In genomic region chr17:29024456-29024952, GRCh38 we compare ENCODE assay signal across 38 cellular contexts. TPM values are rescaled to one million over a fixed set of nuclear protein-coding genes. Genes with fewer than 3 reads are reported as not detected.
"Had no signal": no experiment of that assay in that cellular context is flagged by ENCODE, and none has a peak within 500 bp of the region (broad histone marks: within the 10 kb centered on the region; RNA-seq: fewer than 3 reads in every experiment).

No MANE protein-coding gene starts in this region.

- ATAC-seq: activated CD4-positive, alpha-beta T cell treated with anti-CD3 and anti-CD28 coated beads for 36 hours; activated CD4-positive, CD25-positive, alpha-beta regulatory T cell treated with anti-CD3 and anti-CD28 coated beads, Interleukin-2, amount 50 U/mL, for 24 hours; activated CD8-positive, alpha-beta T cell treated with anti-CD3 and anti-CD28 coated beads for 36 hours; activated naive CD4-positive, alpha-beta T cell treated with anti-CD3 and anti-CD28 coated beads, Interleukin-2, amount 50 U/mL, for 72 hours; activated T-cell treated with anti-CD3 and anti-CD28 coated beads, Interleukin-2, amount 50 U/mL, for 4 hours; activated T-cell treated with anti-CD3 and anti-CD28 coated beads, Interleukin-2, amount 50 U/mL, for 72 hours; activated T-helper 17 cell treated with anti-CD3 and anti-CD28 coated beads, Interleukin-2, amount 50 U/mL, for 72 hours; body of pancreas had no signal

- H3K27ac Mint-ChIP-seq: activated CD4-positive, alpha-beta memory T cell treated with anti-CD3 and anti-CD28 coated beads for 36 hours; activated CD4-positive, alpha-beta T cell treated with anti-CD3 and anti-CD28 coated beads for 36 hours; activated CD4-positive, alpha-beta T cell treated with anti-CD3 and anti-CD28 coated beads, Interleukin-2, amount 10 ng/mL, durations not matched to agents 24 days and 14 days; activated CD8-positive, alpha-beta T cell treated with anti-CD3 and anti-CD28 coated beads for 36 hours; activated naive CD4-positive, alpha-beta T cell treated with anti-CD3 and anti-CD28 coated beads for 36 hours; activated naive CD8-positive, alpha-beta T cell treated with anti-CD3 and anti-CD28 coated beads for 36 hours; activated T-cell treated with anti-CD3 and anti-CD28 coated beads, Interleukin-2, amount 50 U/mL, for 72 hours; activated T-helper 1 cell treated with anti-CD3 and anti-CD28 coated beads, Interleukin-12 subunit alpha, Interleukin-12 subunit beta, Interleukin-2, Interleukin-4 antibody, amounts not matched to agents 30 ng/mL and 10 ng/mL and 1 ng/mL, durations not matched to agents 14 hours and 24 hours and 36 hours; activated T-helper 17 cell treated with anti-CD3 and anti-CD28 coated beads, Interleukin-2, amount 50 U/mL, for 72 hours; T-helper 1 cell treated with Interleukin-12 subunit alpha and Interleukin-12 subunit beta and Interleukin-4 antibody, amounts not matched to agents 30 μg/mL and 1 μg/mL, for 36 hours; T-helper 2 cell treated with Interferon-gamma antibody and Interleukin-4, amounts not matched to agents 5 μg/mL and 100 μg/mL, for 36 hours had no signal

- H3K27me3 ChIP-seq: adrenal gland, body of pancreas had no signal

- H3K36me3 ChIP-seq: adrenal gland, cardiac muscle cell had no signal

- H3K36me3 Mint-ChIP-seq: activated CD4-positive, alpha-beta memory T cell treated with anti-CD3 and anti-CD28 coated beads for 36 hours; activated naive CD8-positive, alpha-beta T cell treated with anti-CD3 and anti-CD28 coated beads for 36 hours had no signal

- H3K4me3 ChIP-seq: adrenal gland, body of pancreas, cardiac muscle cell had no signal

- H3K27ac ChIP-seq: adrenal gland, body of pancreas, cardiac muscle cell had no signal

- H3K4me1 Mint-ChIP-seq: activated CD4-positive, alpha-beta T cell treated with anti-CD3 and anti-CD28 coated beads for 36 hours; activated T-helper 17 cell treated with anti-CD3 and anti-CD28 coated beads, Interleukin-2, amount 50 U/mL, for 72 hours had no signal

- DNase-seq: activated CD4-positive, alpha-beta memory T cell treated with anti-CD3 and anti-CD28 coated beads for 36 hours; activated CD4-positive, alpha-beta T cell treated with anti-CD3 and anti-CD28 coated beads for 1 hour; activated CD4-positive, alpha-beta T cell treated with anti-CD3 and anti-CD28 coated beads for 36 hours; activated CD4-positive, alpha-beta T cell treated with anti-CD3 and anti-CD28 coated beads, Interleukin-2, amount 10 ng/mL, durations not matched to agents 24 days and 14 days; activated CD4-positive, alpha-beta T cell treated with anti-CD3 and anti-CD28 coated beads, Interleukin-2, amount 50 U/mL, for 1 hour; activated CD4-positive, alpha-beta T cell treated with anti-CD3 and anti-CD28 coated beads, Interleukin-2, amount 50 U/mL, for 4 hours; activated CD4-positive, CD25-positive, alpha-beta regulatory T cell; activated CD8-positive, alpha-beta memory T cell treated with anti-CD3 and anti-CD28 coated beads, Interleukin-2, amount 50 U/mL, for 4 hours; activated CD8-positive, alpha-beta T cell treated with anti-CD3 and anti-CD28 coated beads for 36 hours; activated effector memory CD4-positive, alpha-beta T cell treated with anti-CD3 and anti-CD28 coated beads, Interleukin-2, amount 50 U/mL, for 16 hours; activated gamma-delta T cell treated with Interleukin-2 at 50 U/mL for 16 hours; activated naive CD4-positive, alpha-beta T cell; activated naive CD4-positive, alpha-beta T cell treated with anti-CD3 and anti-CD28 coated beads for 36 hours; activated naive CD4-positive, alpha-beta T cell treated with anti-CD3 and anti-CD28 coated beads, Interleukin-2, amount 50 U/mL, for 16 hours; activated naive CD8-positive, alpha-beta T cell treated with anti-CD3 and anti-CD28 coated beads for 36 hours; activated T-cell treated with anti-CD3 and anti-CD28 coated beads for 4 hours; activated T-cell treated with anti-CD3 and anti-CD28 coated beads, Interleukin-2, amount 50 U/mL, for 1 hour; activated T-cell treated with anti-CD3 and anti-CD28 coated beads, Interleukin-2, amount 50 U/mL, for 4 hours; activated T-cell treated with anti-CD3 and anti-CD28 coated beads, Interleukin-2, amount 50 U/mL, for 72 hours; adrenal gland; amniotic stem cell; aorta; body of pancreas; cerebellar nuclear complex; T-helper 1 cell; T-helper 2 cell; T-helper 9 cell had no signal

- H3K9me3 Mint-ChIP-seq: activated CD4-positive, alpha-beta memory T cell treated with anti-CD3 and anti-CD28 coated beads for 36 hours; activated CD4-positive, alpha-beta T cell treated with anti-CD3 and anti-CD28 coated beads, Interleukin-2, amount 10 ng/mL, durations not matched to agents 24 days and 14 days; activated CD8-positive, alpha-beta T cell treated with anti-CD3 and anti-CD28 coated beads for 36 hours; activated naive CD4-positive, alpha-beta T cell treated with anti-CD3 and anti-CD28 coated beads for 36 hours; activated naive CD4-positive, alpha-beta T cell treated with anti-CD3 and anti-CD28 coated beads, Interleukin-2, amount 50 U/mL, for 72 hours; activated naive CD8-positive, alpha-beta T cell treated with anti-CD3 and anti-CD28 coated beads for 36 hours; activated T-cell treated with anti-CD3 and anti-CD28 coated beads, Interleukin-2, amount 50 U/mL, for 4 hours; activated T-cell treated with anti-CD3 and anti-CD28 coated beads, Interleukin-2, amount 50 U/mL, for 72 hours; activated T-helper 1 cell treated with anti-CD3 and anti-CD28 coated beads, Interleukin-12 subunit alpha, Interleukin-12 subunit beta, Interleukin-2, Interleukin-4 antibody, amounts not matched to agents 30 ng/mL and 10 ng/mL and 1 ng/mL, durations not matched to agents 14 hours and 24 hours and 36 hours; activated T-helper 17 cell treated with anti-CD3 and anti-CD28 coated beads, Interleukin-2, amount 50 U/mL, for 72 hours; central memory CD8-positive, alpha-beta T cell; T-helper 1 cell treated with Interleukin-12 subunit alpha and Interleukin-12 subunit beta and Interleukin-4 antibody, amounts not matched to agents 30 μg/mL and 1 μg/mL, for 36 hours; T-helper 2 cell treated with Interferon-gamma antibody and Interleukin-4, amounts not matched to agents 5 μg/mL and 100 μg/mL, for 36 hours had no signal

- H3K4me3 Mint-ChIP-seq: activated CD4-positive, alpha-beta memory T cell treated with anti-CD3 and anti-CD28 coated beads for 36 hours; activated CD4-positive, alpha-beta T cell treated with anti-CD3 and anti-CD28 coated beads for 36 hours; activated CD4-positive, alpha-beta T cell treated with anti-CD3 and anti-CD28 coated beads, Interleukin-2, amount 10 ng/mL, durations not matched to agents 24 days and 14 days; activated CD8-positive, alpha-beta T cell treated with anti-CD3 and anti-CD28 coated beads for 36 hours; activated naive CD4-positive, alpha-beta T cell treated with anti-CD3 and anti-CD28 coated beads for 36 hours; activated naive CD8-positive, alpha-beta T cell treated with anti-CD3 and anti-CD28 coated beads for 36 hours; activated T-cell treated with anti-CD3 and anti-CD28 coated beads, Interleukin-2, amount 50 U/mL, for 4 hours; activated T-cell treated with anti-CD3 and anti-CD28 coated beads, Interleukin-2, amount 50 U/mL, for 72 hours; activated T-helper 1 cell treated with anti-CD3 and anti-CD28 coated beads, Interleukin-12 subunit alpha, Interleukin-12 subunit beta, Interleukin-2, Interleukin-4 antibody, amounts not matched to agents 30 ng/mL and 10 ng/mL and 1 ng/mL, durations not matched to agents 14 hours and 24 hours and 36 hours; activated T-helper 17 cell treated with anti-CD3 and anti-CD28 coated beads, Interleukin-2, amount 50 U/mL, for 72 hours; central memory CD8-positive, alpha-beta T cell; T-helper 1 cell treated with Interleukin-12 subunit alpha and Interleukin-12 subunit beta and Interleukin-4 antibody, amounts not matched to agents 30 μg/mL and 1 μg/mL, for 36 hours; T-helper 2 cell treated with Interferon-gamma antibody and Interleukin-4, amounts not matched to agents 5 μg/mL and 100 μg/mL, for 36 hours had no signal

- H3K9me3 ChIP-seq: adrenal gland, body of pancreas had no signal

RNA-seq across cellular contexts. Expression of gene SEZ6, which starts 18.7 kb away (rescaled TPM):
- total RNA-seq: activated CD4-positive, alpha-beta memory T cell treated with anti-CD3 and anti-CD28 coated beads for 36 hours; activated CD4-positive, alpha-beta T cell treated with anti-CD3 and anti-CD28 coated beads for 36 hours; activated CD4-positive, alpha-beta T cell treated with anti-CD3 and anti-CD28 coated beads, Interleukin-2, amount 10 ng/mL, durations not matched to agents 24 days and 14 days; activated CD8-positive, alpha-beta memory T cell treated with anti-CD3 and anti-CD28 coated beads for 36 hours; activated CD8-positive, alpha-beta T cell treated with anti-CD3 and anti-CD28 coated beads for 36 hours; activated naive CD4-positive, alpha-beta T cell treated with anti-CD3 and anti-CD28 coated beads for 36 hours; activated naive CD8-positive, alpha-beta T cell treated with anti-CD3 and anti-CD28 coated beads for 36 hours; activated T-cell treated with anti-CD3 and anti-CD28 coated beads, Interleukin-2, amount 50 U/mL, for 4 hours; activated T-cell treated with anti-CD3 and anti-CD28 coated beads, Interleukin-2, amount 50 U/mL, for 72 hours; activated T-helper 1 cell treated with anti-CD3 and anti-CD28 coated beads, Interleukin-12 subunit alpha, Interleukin-12 subunit beta, Interleukin-2, Interleukin-4 antibody, amounts not matched to agents 30 ng/mL and 10 ng/mL and 1 ng/mL, durations not matched to agents 14 hours and 24 hours and 36 hours; activated T-helper 17 cell treated with anti-CD3 and anti-CD28 coated beads, Interleukin-2, amount 50 U/mL, for 72 hours; aorta; astrocyte; body of pancreas; bronchial epithelial cell had no signal
- polyA plus RNA-seq: aorta had no signal
